Comparison of ENCODE assay signal across 1 cellular context in the genomic region with DNA sequence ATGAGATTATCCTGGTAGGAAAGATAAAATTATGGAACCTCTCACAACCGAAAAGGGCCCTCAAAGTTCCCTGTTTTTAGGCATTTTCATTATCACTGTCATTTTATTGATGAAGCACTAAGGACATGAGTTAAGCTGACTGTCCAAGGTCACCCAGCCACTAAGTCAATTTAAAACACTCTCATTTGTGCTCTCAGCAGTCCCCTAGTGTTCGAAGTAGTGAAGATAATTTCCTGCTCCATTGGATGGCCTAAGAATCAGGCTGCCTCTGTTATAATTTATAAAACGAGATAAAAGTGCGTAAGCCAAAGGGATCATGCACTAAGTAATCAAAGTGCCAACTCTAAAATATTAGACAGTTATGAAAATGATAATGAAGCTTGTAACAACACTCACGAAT.
TF ChIP-seq lines count a peak whose summit lies in the region.

No MANE protein-coding gene starts in this region.

TF ChIP-seq in WTC11, 78 proteins besides CTCF, POLR2A, EP300 and RAD21 (continued from another document):
- TF ChIP-seq ZNF512 (CRISPR knock-in tag; IDR thresholded peaks at IDR 0.05; ENCODE audit: borderline replicate concordance) (no peak), SMAD3 (CRISPR knock-in tag; IDR thresholded peaks at IDR 0.05; ENCODE audit: borderline replicate concordance) (no peak), JUN (CRISPR knock-in tag; IDR thresholded peaks at IDR 0.05) (no peak), MLX (CRISPR knock-in tag; IDR thresholded peaks at IDR 0.05) (no peak)
